Comparison of ENCODE assay signal across 30 cellular contexts in the genomic region with DNA sequence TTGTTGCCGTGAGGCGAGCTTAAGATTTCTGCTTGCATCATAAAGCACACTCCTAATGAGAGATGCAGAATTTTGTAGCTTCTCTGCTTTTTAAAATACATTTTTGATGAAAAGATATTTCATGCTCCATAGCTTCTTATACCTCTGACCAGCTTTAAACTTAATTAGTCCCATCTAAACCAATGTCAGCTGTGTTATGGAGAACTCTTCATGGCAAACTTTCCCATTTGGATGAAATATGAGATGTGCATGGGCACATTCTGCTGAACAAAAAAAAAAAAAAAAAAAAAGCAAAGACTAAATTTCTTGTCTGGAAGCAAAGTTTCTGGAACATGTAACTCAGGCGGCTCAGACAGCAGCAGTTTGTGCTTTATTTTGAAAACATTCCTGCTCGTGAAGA.
"Had no signal": no experiment of that assay in that cellular context is flagged by ENCODE, and none has a peak within 500 bp of the region (broad histone marks: within the 10 kb centered on the region; RNA-seq: fewer than 3 reads in every experiment).

No MANE protein-coding gene starts in this region.

- H3K4me3 Mint-ChIP-seq: activated CD4-positive, alpha-beta memory T cell treated with anti-CD3 and anti-CD28 coated beads for 36 hours; activated CD4-positive, alpha-beta T cell treated with anti-CD3 and anti-CD28 coated beads, Interleukin-2, amount 10 ng/mL, durations not matched to agents 24 days and 14 days; activated naive CD4-positive, alpha-beta T cell treated with anti-CD3 and anti-CD28 coated beads, Interleukin-2, amount 10 ng/mL, durations not matched to agents 7 days and 5 days; activated naive CD8-positive, alpha-beta T cell treated with anti-CD3 and anti-CD28 coated beads, Interleukin-2, amount 10 ng/mL, durations not matched to agents 7 days and 5 days; activated T-cell treated with anti-CD3 and anti-CD28 coated beads, Interleukin-2, amount 50 U/mL, for 24 hours; effector memory CD8-positive, alpha-beta T cell; naive thymus-derived CD4-positive, alpha-beta T cell; neural crest cell; stimulated activated effector memory CD8-positive, alpha-beta T cell treated with anti-CD3 and anti-CD28 coated beads, Interleukin-12 subunit alpha, Interleukin-12 subunit beta, amount 100 ng/mL, for 72 hours; stimulated activated naive CD8-positive, alpha-beta T cell treated with anti-CD3 and anti-CD28 coated beads, Interleukin-15, Interleukin-2, amounts not matched to agents 100 ng/mL and 50 ng/mL, for 24 hours; T-helper 17 cell had no signal

- H3K36me3 ChIP-seq: brain microvascular endothelial cell, esophagus muscularis mucosa, gastrocnemius medialis, right lobe of liver, upper lobe of left lung had no signal

- H3K9me3 ChIP-seq: gastrocnemius medialis had no signal

- H3K27ac Mint-ChIP-seq: activated CD4-positive, alpha-beta memory T cell treated with anti-CD3 and anti-CD28 coated beads for 36 hours; activated CD4-positive, alpha-beta T cell treated with anti-CD3 and anti-CD28 coated beads, Interleukin-2, amount 10 ng/mL, durations not matched to agents 24 days and 14 days; activated naive CD4-positive, alpha-beta T cell treated with anti-CD3 and anti-CD28 coated beads, Interleukin-2, amount 10 ng/mL, durations not matched to agents 7 days and 5 days; activated naive CD8-positive, alpha-beta T cell treated with anti-CD3 and anti-CD28 coated beads, Interleukin-2, amount 10 ng/mL, durations not matched to agents 7 days and 5 days; activated T-cell treated with anti-CD3 and anti-CD28 coated beads, Interleukin-2, amount 50 U/mL, for 24 hours; effector memory CD8-positive, alpha-beta T cell; naive thymus-derived CD4-positive, alpha-beta T cell; stimulated activated effector memory CD8-positive, alpha-beta T cell treated with anti-CD3 and anti-CD28 coated beads, Interleukin-12 subunit alpha, Interleukin-12 subunit beta, amount 100 ng/mL, for 72 hours; stimulated activated naive CD8-positive, alpha-beta T cell treated with anti-CD3 and anti-CD28 coated beads, Interleukin-15, Interleukin-2, amounts not matched to agents 100 ng/mL and 50 ng/mL, for 24 hours; T-helper 17 cell had no signal

- ATAC-seq: effector memory CD8-positive, alpha-beta T cell; gastrocnemius medialis; left ventricle myocardium superior; naive thymus-derived CD4-positive, alpha-beta T cell; right lobe of liver; stimulated activated effector memory CD8-positive, alpha-beta T cell treated with anti-CD3 and anti-CD28 coated beads, Interleukin-12 subunit alpha, Interleukin-12 subunit beta, amount 100 ng/mL, for 72 hours; T-helper 17 cell had no signal

- H3K4me1 ChIP-seq: gastrocnemius medialis, right lobe of liver, upper lobe of left lung had no signal

- H3K27me3 ChIP-seq: brain microvascular endothelial cell, esophagus muscularis mucosa, gastrocnemius medialis, right lobe of liver, upper lobe of left lung had no signal

- H3K27me3 Mint-ChIP-seq: activated CD4-positive, alpha-beta memory T cell treated with anti-CD3 and anti-CD28 coated beads for 36 hours; activated CD4-positive, alpha-beta T cell treated with anti-CD3 and anti-CD28 coated beads, Interleukin-2, amount 10 ng/mL, durations not matched to agents 24 days and 14 days; activated naive CD4-positive, alpha-beta T cell treated with anti-CD3 and anti-CD28 coated beads, Interleukin-2, amount 10 ng/mL, durations not matched to agents 7 days and 5 days; activated naive CD8-positive, alpha-beta T cell treated with anti-CD3 and anti-CD28 coated beads, Interleukin-2, amount 10 ng/mL, durations not matched to agents 7 days and 5 days; activated T-cell treated with anti-CD3 and anti-CD28 coated beads, Interleukin-2, amount 50 U/mL, for 24 hours; effector memory CD8-positive, alpha-beta T cell; naive thymus-derived CD4-positive, alpha-beta T cell; stimulated activated naive CD8-positive, alpha-beta T cell treated with anti-CD3 and anti-CD28 coated beads, Interleukin-15, Interleukin-2, amounts not matched to agents 100 ng/mL and 50 ng/mL, for 24 hours; T-helper 17 cell had no signal

- H3K4me3 ChIP-seq: esophagus muscularis mucosa, gastrocnemius medialis, right lobe of liver, skin epidermis, upper lobe of left lung had no signal

- H3K9me3 Mint-ChIP-seq: activated CD4-positive, alpha-beta T cell treated with anti-CD3 and anti-CD28 coated beads, Interleukin-2, amount 10 ng/mL, durations not matched to agents 24 days and 14 days; activated naive CD4-positive, alpha-beta T cell treated with anti-CD3 and anti-CD28 coated beads, Interleukin-2, amount 10 ng/mL, durations not matched to agents 7 days and 5 days had no signal

- DNase-seq: activated CD4-positive, alpha-beta memory T cell treated with anti-CD3 and anti-CD28 coated beads for 36 hours; activated CD4-positive, alpha-beta T cell treated with anti-CD3 and anti-CD28 coated beads, Interleukin-2, amount 10 ng/mL, durations not matched to agents 24 days and 14 days; activated CD4-positive, CD25-positive, alpha-beta regulatory T cell treated with anti-CD3 and anti-CD28 coated beads, Interleukin-2, amount 50 U/mL, for 72 hours; activated CD8-positive, alpha-beta memory T cell treated with anti-CD3 and anti-CD28 coated beads, Interleukin-2, amount 50 U/mL, for 48 hours; activated gamma-delta T cell; activated naive CD4-positive, alpha-beta T cell treated with anti-CD3 and anti-CD28 coated beads, Interleukin-2, amount 10 ng/mL, durations not matched to agents 7 days and 5 days; activated naive CD8-positive, alpha-beta T cell treated with anti-CD3 and anti-CD28 coated beads, Interleukin-2, amount 10 ng/mL, durations not matched to agents 7 days and 5 days; activated T-cell treated with anti-CD3 and anti-CD28 coated beads, Interleukin-2, amount 50 U/mL, for 24 hours; amniotic stem cell; cortex of kidney; effector memory CD8-positive, alpha-beta T cell; gastrocnemius medialis; glutamatergic neuron; islet precursor cell; left ventricle myocardium superior; mammary epithelial cell; naive thymus-derived CD4-positive, alpha-beta T cell; nucleus accumbens; right lobe of liver; stimulated activated CD4-positive, alpha-beta T cell treated with anti-CD3 and anti-CD28 coated beads, Interleukin-4, amount 100 ng/mL, for 24 hours; substantia nigra; SW 1271; T-helper 17 cell; upper lobe of left lung had no signal

- H3K27ac ChIP-seq: brain microvascular endothelial cell, gastrocnemius medialis, right lobe of liver, skin epidermis, upper lobe of left lung had no signal

- H3K36me3 Mint-ChIP-seq: activated CD4-positive, alpha-beta memory T cell treated with anti-CD3 and anti-CD28 coated beads for 36 hours; activated naive CD4-positive, alpha-beta T cell treated with anti-CD3 and anti-CD28 coated beads, Interleukin-2, amount 10 ng/mL, durations not matched to agents 7 days and 5 days; activated naive CD8-positive, alpha-beta T cell treated with anti-CD3 and anti-CD28 coated beads, Interleukin-2, amount 10 ng/mL, durations not matched to agents 7 days and 5 days; naive thymus-derived CD4-positive, alpha-beta T cell; stimulated activated effector memory CD8-positive, alpha-beta T cell treated with anti-CD3 and anti-CD28 coated beads, Interleukin-12 subunit alpha, Interleukin-12 subunit beta, amount 100 ng/mL, for 72 hours had no signal

- H3K4me1 Mint-ChIP-seq: activated CD4-positive, alpha-beta T cell treated with anti-CD3 and anti-CD28 coated beads, Interleukin-2, amount 10 ng/mL, durations not matched to agents 24 days and 14 days; activated naive CD4-positive, alpha-beta T cell treated with anti-CD3 and anti-CD28 coated beads, Interleukin-2, amount 10 ng/mL, durations not matched to agents 7 days and 5 days; activated naive CD8-positive, alpha-beta T cell treated with anti-CD3 and anti-CD28 coated beads, Interleukin-2, amount 10 ng/mL, durations not matched to agents 7 days and 5 days; naive thymus-derived CD4-positive, alpha-beta T cell; neural crest cell; stimulated activated effector memory CD8-positive, alpha-beta T cell treated with anti-CD3 and anti-CD28 coated beads, Interleukin-12 subunit alpha, Interleukin-12 subunit beta, amount 100 ng/mL, for 72 hours; T-helper 17 cell had no signal
